In genomic region chr7:134432296-134433152, GRCh38 we compare ENCODE assay signal across 1 cellular context.
TF ChIP-seq lines count a peak whose summit lies in the region.

No MANE protein-coding gene starts in this region.

TF ChIP-seq in A549, 52 proteins besides CTCF, POLR2A, EP300 and RAD21 (continued from another document):
- TF ChIP-seq MAZ (IDR thresholded peaks at IDR 0.05; ENCODE audit: borderline replicate concordance, low read depth, low read length) = 0 out of 2 replicates have a peak, but pooled peaks have one; percentile 41
- no peak for TF ChIP-seq JUNB (IDR thresholded peaks at IDR 0.05)
- TF ChIP-seq PHF8 (IDR thresholded peaks at IDR 0.05; ENCODE audit: borderline replicate concordance, low read depth) = peak; percentile 11; the same call in 1 of the 2 replicates
- no peak for TF ChIP-seq FOSL2 (IDR thresholded peaks at IDR 0.05)
- peak; percentile 10; the same call in 1 of the 2 replicates for TF ChIP-seq FOSL2 (CRISPR knock-in tag; IDR thresholded peaks at IDR 0.05)
- TF ChIP-seq CHD2 (IDR thresholded peaks at IDR 0.05; ENCODE audit: low read length, partially characterized antibody) = no peak
- no peak for TF ChIP-seq EHF (CRISPR knock-in tag; IDR thresholded peaks at IDR 0.05)
- no peak for TF ChIP-seq RCOR1 (IDR thresholded peaks at IDR 0.05; ENCODE audit: low read depth, low read length)
- peak; percentile 80; the same call in 1 of the 2 replicates for TF ChIP-seq E2F6 (IDR thresholded peaks at IDR 0.05; ENCODE audit: borderline replicate concordance, low read depth)
- TF ChIP-seq KDM5A (IDR thresholded peaks at IDR 0.05) = peak; percentile 85; the same call in 1 of the 2 replicates
- peak; percentile 90 for TF ChIP-seq RFX5 (IDR thresholded peaks at IDR 0.05)
